Comparison of ENCODE assay signal across 20 cellular contexts in genomic region chr15:32879980-32880379, GRCh38.
DNase-seq lines count a peak whose midpoint lies in the region; ATAC-seq, FAIRE-seq and TF ChIP-seq lines count a peak whose summit lies in the region.
"Had no signal": no experiment of that assay in that cellular context is flagged by ENCODE, and none has a peak within 500 bp of the region (broad histone marks: within the 10 kb centered on the region; RNA-seq: fewer than 3 reads in every experiment).

No MANE protein-coding gene starts in this region.

- H3K9me2 ChIP-seq in PC-9 (ENCODE audit: insufficient read depth) = no peaks in the 10 kb centered on the region

- H3K14ac ChIP-seq in IMR-90 (replicated peaks; ENCODE audit: low read depth, low read length) = 0 out of 2 replicates have a peak overlapping the region, but pooled peaks have one; percentile 36

- H3K9ac ChIP-seq in IMR-90 (ENCODE audit: low read depth, low read length) (no peak overlapping the region), endothelial cell of umbilical vein (replicated peaks; ENCODE audit: extremely low read depth, insufficient read depth, low read length) (no peak overlapping the region)
- H3K9ac ChIP-seq: BLaER1, KMS-11 had no signal

- H2BK15ac ChIP-seq in IMR-90 (ENCODE audit: low read depth, low read length) = no peak overlapping the region

- TF ChIP-seq RAD21 in IMR-90 (IDR thresholded peaks at IDR 0.05; ENCODE audit: low read length) = no peak

- H3F3A ChIP-seq in PC-9 (ENCODE audit: insufficient read depth, low read depth) = no peaks in the 10 kb centered on the region

- H3K56ac ChIP-seq in IMR-90 (ENCODE audit: extremely low read depth, insufficient read depth, low read length) = no peak overlapping the region

- TF ChIP-seq POLR2A in IMR-90 (IDR thresholded peaks at IDR 0.05; ENCODE audit: low read depth, low read length) = no peak
- TF ChIP-seq POLR2A in endothelial cell of umbilical vein (IDR thresholded peaks at IDR 0.05; ENCODE audit: low read depth, low read length) = no peak

- ATAC-seq in IMR-90 (ENCODE audit: low read depth) (no peak), HG02840 (IDR thresholded peaks at IDR 0.05; ENCODE audit: low FRiP score, unreplicated experiment) (no peak)
- ATAC-seq: HCT116, HepG2 had no signal

- peaks cover 5% of the 10 kb centered on the region for H3K27me3 Mint-ChIP-seq in activated T-helper 2 cell treated with anti-CD3 and anti-CD28 coated beads, Interferon-gamma antibody, Interleukin-2, Interleukin-4, amounts not matched to agents 10 μg/mL and 5 μg/mL and 100 μg/mL, durations not matched to agents 14 hours and 24 hours and 36 hours (ENCODE audit: low read depth)

- FAIRE-seq in endothelial cell of umbilical vein (lab: Jason Lieb, UNC) = no peak
- FAIRE-seq: A204.1, HepG2 had no signal

- no peak overlapping the region for H3K4me3 ChIP-seq in IMR-90 (ENCODE audit: insufficient read depth, low read depth, low read length)
- H3K4me3 ChIP-seq in endothelial cell of umbilical vein (replicated peaks in 1 of 3; ENCODE audit: insufficient read depth in 1 of 3, low read depth in 1 of 3, low read length in 3 of 3) = no peak overlapping the region
- H3K4me3 ChIP-seq in muscle layer of duodenum (ENCODE audit: low read depth in 1 of 2, low read length in 2 of 2) = no peak overlapping the region
- no peak overlapping the region for H3K4me3 ChIP-seq in PC-9
- H3K4me3 ChIP-seq: BLaER1 had no signal

- POLR2A ChIA-PET in IMR-90 (lab: Charles Lee; ENCODE audit: unreplicated experiment) (no interaction called here), endothelial cell of umbilical vein (lab: Charles Lee) (no interaction called here), PC-9 (lab: Charles Lee; ENCODE audit: unreplicated experiment) (no interaction called here)

- H4K20me1 ChIP-seq in IMR-90 (ENCODE audit: insufficient read depth, low read length) (no peaks in the 10 kb centered on the region), endothelial cell of umbilical vein (replicated peaks; ENCODE audit: control insufficient read depth, extremely low read depth, insufficient read depth, low read length) (no peaks in the 10 kb centered on the region), PC-9 (ENCODE audit: insufficient read depth) (no peaks in the 10 kb centered on the region)
- H4K20me1 ChIP-seq: BLaER1 had no signal

- WGBS in IMR-90 (ENCODE audit: extremely low coverage in 2 of 2, insufficient read length in 1 of 2), 2 experiments = no CpG with 5 or more reads among the region's 6 CpGs

- H2BK120ac ChIP-seq in IMR-90 (ENCODE audit: low read depth, low read length) = peak overlapping the region; percentile 76; the same call in 1 of the 2 replicates

- peak overlapping the region; percentile 72; the same call in 1 of the 2 replicates for H2AK5ac ChIP-seq in IMR-90 (ENCODE audit: low read depth, low read length)

- peak overlapping the region; percentile 40 for H4K91ac ChIP-seq in IMR-90 (ENCODE audit: insufficient read depth, low read depth, low read length)

- no peak for DNase-seq in IMR-90
- DNase-seq in endothelial cell of umbilical vein (ENCODE audit: low read depth, low spot score) = peak; percentile 63
- DNase-seq in NCI-H1436 treated with DMSO at 0.1 percent for 48 hours (lab: John Stamatoyannopoulos, UW) = no peak
- no peak for DNase-seq in activated T-helper 2 cell treated with anti-CD3 and anti-CD28 coated beads, Interferon-gamma antibody, Interleukin-2, Interleukin-4, amounts not matched to agents 10 μg/mL and 5 μg/mL and 100 μg/mL, durations not matched to agents 14 hours and 24 hours and 36 hours (ENCODE audit: low spot score)
- no peak for DNase-seq in PC-9
- DNase-seq: AML-193; CD4-positive, alpha-beta memory T cell; DMS153; DMS79; GF-D8; GOT3; H7 had no signal

- intact Hi-C loops in IMR-90 (cut with micrococcal nuclease) = no loop called here
- intact Hi-C loops in endothelial cell of umbilical vein (cut with micrococcal nuclease) = loop anchor here (1.0 kb wide), 1 partner anchor 24 kb away; no protein-coding TSS in a partner anchor
- intact Hi-C loops in activated T-helper 2 cell treated with anti-CD3 and anti-CD28 coated beads, Interferon-gamma antibody, Interleukin-2, Interleukin-4, amounts not matched to agents 10 μg/mL and 5 μg/mL and 100 μg/mL, durations not matched to agents 14 hours and 24 hours and 36 hours (cut with micrococcal nuclease) = no loop called here
- intact Hi-C loops in PC-9 (cut with micrococcal nuclease; ENCODE audit: unreplicated experiment) = no loop called here

- peak overlapping the region in 1 of 2 experiments; percentile 86; a peak in 3 of 4 replicates for H4K8ac ChIP-seq in IMR-90 (ENCODE audit: low read depth in 2 of 2, low read length in 2 of 2)

- H3K9me3 Mint-ChIP-seq in activated T-helper 2 cell treated with anti-CD3 and anti-CD28 coated beads, Interferon-gamma antibody, Interleukin-2, Interleukin-4, amounts not matched to agents 10 μg/mL and 5 μg/mL and 100 μg/mL, durations not matched to agents 14 hours and 24 hours and 36 hours = no peaks in the 10 kb centered on the region
- H3K9me3 Mint-ChIP-seq: CD14-positive monocyte; CD4-positive, alpha-beta memory T cell had no signal

- peaks cover 23% of the 10 kb centered on the region for H3K9me1 ChIP-seq in IMR-90 (ENCODE audit: insufficient read depth, low read length)
- no peaks in the 10 kb centered on the region for H3K9me1 ChIP-seq in endothelial cell of umbilical vein (replicated peaks; ENCODE audit: control insufficient read depth, extremely low read depth, insufficient read depth, low read length)

- peak overlapping the region; percentile 70; the same call in 1 of the 2 replicates for H3K4ac ChIP-seq in IMR-90 (ENCODE audit: low read depth, low read length)

- dilution Hi-C loops in IMR-90 (cut with HindIII; ENCODE audit: low sequenced_read_pairs, unreplicated experiment) = no loop called here
- dilution Hi-C loops in endothelial cell of umbilical vein (cut with MboI; ENCODE audit: extremely low pct_ligation_motif_present, low sequenced_read_pairs) = no loop called here

- no peak overlapping the region for H2AK9ac ChIP-seq in IMR-90 (replicated peaks; ENCODE audit: low read depth, low read length, poor library complexity)

- no peaks in the 10 kb centered on the region for H3K4me1 Mint-ChIP-seq in activated T-helper 2 cell treated with anti-CD3 and anti-CD28 coated beads, Interferon-gamma antibody, Interleukin-2, Interleukin-4, amounts not matched to agents 10 μg/mL and 5 μg/mL and 100 μg/mL, durations not matched to agents 14 hours and 24 hours and 36 hours (ENCODE audit: low read depth)

- CTCF ChIA-PET in IMR-90 (lab: Yijun Ruan, JAX) = interaction anchor here (0.5 to 1.8 kb wide), 4 partner anchors 11 to 231 kb away, joined by 3 to 4 read pairs (median 4); no protein-coding TSS in a partner anchor
- CTCF ChIA-PET in endothelial cell of umbilical vein (lab: Charles Lee) = interaction anchor here (1.1 to 1.8 kb wide), 4 partner anchors 13 to 217 kb away, joined by 3 to 8 read pairs (median 5); no protein-coding TSS in a partner anchor
- CTCF ChIA-PET in PC-9 (lab: Charles Lee) = no interaction called here

- H4K5ac ChIP-seq in IMR-90 (ENCODE audit: low read depth, low read length) = peak overlapping the region; percentile 59; the same call in 1 of the 2 replicates

- H3K36me3 ChIP-seq in IMR-90 (ENCODE audit: control insufficient read depth, insufficient read depth, low read length) = 0 out of 2 replicates have a peak, but pooled peaks cover 5% of the 10 kb centered on the region
- no peaks in the 10 kb centered on the region for H3K36me3 ChIP-seq in endothelial cell of umbilical vein (ENCODE audit: control insufficient read depth in 2 of 2, extremely low read depth in 1 of 2, insufficient read depth in 2 of 2, low read length in 2 of 2)
- no peaks in the 10 kb centered on the region for H3K36me3 ChIP-seq in muscle layer of duodenum (ENCODE audit: control insufficient read depth in 1 of 2, insufficient read depth in 2 of 2, low read length in 2 of 2)
- H3K36me3 ChIP-seq in PC-9 (ENCODE audit: low read depth) = no peaks in the 10 kb centered on the region
- H3K36me3 ChIP-seq: BLaER1 had no signal

- no peak overlapping the region for H3K4me3 Mint-ChIP-seq in activated T-helper 2 cell treated with anti-CD3 and anti-CD28 coated beads, Interferon-gamma antibody, Interleukin-2, Interleukin-4, amounts not matched to agents 10 μg/mL and 5 μg/mL and 100 μg/mL, durations not matched to agents 14 hours and 24 hours and 36 hours (ENCODE audit: low read depth)
- H3K4me3 Mint-ChIP-seq: CD14-positive monocyte; CD4-positive, alpha-beta memory T cell had no signal

- H2BK5ac ChIP-seq in IMR-90 (ENCODE audit: low read depth, low read length, poor library complexity, severe bottlenecking) = peak overlapping the region; percentile 100

- H3K27me3 ChIP-seq in IMR-90 (ENCODE audit: control insufficient read depth, insufficient read depth, low read length) (no peaks in the 10 kb centered on the region), endothelial cell of umbilical vein (ENCODE audit: control insufficient read depth in 2 of 2, insufficient read depth in 2 of 2, low read length in 2 of 2) (no peaks in the 10 kb centered on the region), muscle layer of duodenum (ENCODE audit: low read depth, low read length) (no peaks in the 10 kb centered on the region), PC-9 (ENCODE audit: insufficient read depth, low read depth) (no peaks in the 10 kb centered on the region)
- H3K27me3 ChIP-seq: BLaER1 had no signal

- no TSS peak for BruUV-seq in IMR-90 (replicated peaks; lab: Mats Ljungman, UMichigan)
- no TSS peak for BruUV-seq in endothelial cell of umbilical vein (replicated peaks; lab: Mats Ljungman, UMichigan)
- BruUV-seq in PC-9 (replicated peaks; lab: Mats Ljungman, UMichigan) = no TSS peak

- H3K9me3 ChIP-seq in IMR-90 (ENCODE audit: control insufficient read depth, insufficient read depth, low read length) (no peaks in the 10 kb centered on the region), endothelial cell of umbilical vein (replicated peaks; ENCODE audit: control insufficient read depth, insufficient read depth, low read length) (no peaks in the 10 kb centered on the region), muscle layer of duodenum (ENCODE audit: control insufficient read depth in 1 of 2, low read length in 2 of 2) (no peaks in the 10 kb centered on the region), PC-9 (ENCODE audit: insufficient read depth, low read depth) (no peaks in the 10 kb centered on the region)
- H3K9me3 ChIP-seq: BLaER1 had no signal

- H3K18ac ChIP-seq in IMR-90 (ENCODE audit: low read depth, low read length) = peak overlapping the region; percentile 76

- H2AFZ ChIP-seq in IMR-90 (replicated peaks; ENCODE audit: low read length, poor library complexity) (no peak overlapping the region), endothelial cell of umbilical vein (ENCODE audit: low read depth, low read length) (no peak overlapping the region), PC-9 (no peak overlapping the region)

- no peak for TF ChIP-seq CTCF in IMR-90 (conservative IDR thresholded peaks at IDR 0.05; ENCODE audit: low read depth, low read length)
- no peak for TF ChIP-seq CTCF in endothelial cell of umbilical vein (IDR thresholded peaks at IDR 0.05; ENCODE audit: extremely low read depth in 1 of 2, insufficient read depth in 1 of 2, low read depth in 1 of 2, low read length in 2 of 2)
- no peak for TF ChIP-seq CTCF in PC-9 (conservative IDR thresholded peaks at IDR 0.05)

- H3K4me2 ChIP-seq in IMR-90 (ENCODE audit: low read depth, low read length) = no peak overlapping the region
- H3K4me2 ChIP-seq in endothelial cell of umbilical vein (ENCODE audit: insufficient read depth, low read length) = no peak overlapping the region
- H3K4me2 ChIP-seq in PC-9 = no peak overlapping the region
- H3K4me2 ChIP-seq: BLaER1, KMS-11 had no signal

- no peak overlapping the region for H3K23ac ChIP-seq in IMR-90 (ENCODE audit: low read depth, low read length)

- H2BK20ac ChIP-seq in IMR-90 (ENCODE audit: low read depth, low read length) = 0 out of 2 replicates have a peak overlapping the region, but pooled peaks have one; percentile 51

- peaks cover 19 to 61% of the 10 kb centered on the region in 2 experiments for H3K79me1 ChIP-seq in IMR-90 (ENCODE audit: low read depth in 1 of 2, low read length in 2 of 2)

- H3K36me3 Mint-ChIP-seq in activated T-helper 2 cell treated with anti-CD3 and anti-CD28 coated beads, Interferon-gamma antibody, Interleukin-2, Interleukin-4, amounts not matched to agents 10 μg/mL and 5 μg/mL and 100 μg/mL, durations not matched to agents 14 hours and 24 hours and 36 hours (ENCODE audit: low read depth) = no peaks in the 10 kb centered on the region
- H3K36me3 Mint-ChIP-seq: CD4-positive, alpha-beta memory T cell had no signal

- H3K27ac ChIP-seq in IMR-90 (ENCODE audit: insufficient read depth, low read length) (no peak overlapping the region), endothelial cell of umbilical vein (ENCODE audit: insufficient read depth, low read depth, low read length) (no peak overlapping the region), muscle layer of duodenum (ENCODE audit: low read length) (peak overlapping the region; percentile 68), PC-9 (no peak overlapping the region)
- H3K27ac ChIP-seq: BLaER1, KMS-11 had no signal

- H3K79me2 ChIP-seq in endothelial cell of umbilical vein (ENCODE audit: control insufficient read depth, insufficient read depth, low read length) = no peaks in the 10 kb centered on the region
- no peaks in the 10 kb centered on the region for H3K79me2 ChIP-seq in PC-9 (ENCODE audit: low read depth)

- H3K4me1 ChIP-seq in IMR-90 (ENCODE audit: control insufficient read depth, insufficient read depth, low read length) = peaks cover 11% of the 10 kb centered on the region
- peaks cover 15% of the 10 kb centered on the region for H3K4me1 ChIP-seq in endothelial cell of umbilical vein (ENCODE audit: control insufficient read depth, extremely low read depth, insufficient read depth, low read length)
- H3K4me1 ChIP-seq in muscle layer of duodenum (ENCODE audit: control insufficient read depth in 1 of 2, insufficient read depth in 2 of 2, low read length in 2 of 2) = no peaks in the 10 kb centered on the region
- H3K4me1 ChIP-seq in PC-9 (replicated peaks; ENCODE audit: insufficient read depth) = no peaks in the 10 kb centered on the region
- H3K4me1 ChIP-seq: BLaER1 had no signal

- no peak overlapping the region for H3K27ac Mint-ChIP-seq in activated T-helper 2 cell treated with anti-CD3 and anti-CD28 coated beads, Interferon-gamma antibody, Interleukin-2, Interleukin-4, amounts not matched to agents 10 μg/mL and 5 μg/mL and 100 μg/mL, durations not matched to agents 14 hours and 24 hours and 36 hours
- H3K27ac Mint-ChIP-seq: CD4-positive, alpha-beta memory T cell had no signal

- in situ Hi-C loops in IMR-90 (cut with MboI; ENCODE audit: low sequenced_read_pairs) = no loop called here
